2 cellular contexts compared by ENCODE assay signal in genomic region chr5:178637356-178638069, GRCh38.
TF ChIP-seq lines count a peak whose summit lies in the region.

No MANE protein-coding gene starts in this region.

TF ChIP-seq in GM12891, 5 proteins besides CTCF, POLR2A, EP300 and RAD21:
- peak; percentile 67 for TF ChIP-seq SPI1 (IDR thresholded peaks at IDR 0.05; ENCODE audit: low read depth, low read length)
- no peak for TF ChIP-seq PAX5 (IDR thresholded peaks at IDR 0.05; ENCODE audit: insufficient read depth, low read length, severe bottlenecking)

TF ChIP-seq in GM12878, 131 proteins besides CTCF, POLR2A, EP300 and RAD21:
- TF ChIP-seq CHD1 (IDR thresholded peaks at IDR 0.05; ENCODE audit: low read depth, low read length) = no peak
- TF ChIP-seq SPI1 (IDR thresholded peaks at IDR 0.05; ENCODE audit: borderline replicate concordance, insufficient read depth, low read depth, low read length) = peak; percentile 33; the same call in 1 of the 2 replicates
- TF ChIP-seq, protein P1, sequence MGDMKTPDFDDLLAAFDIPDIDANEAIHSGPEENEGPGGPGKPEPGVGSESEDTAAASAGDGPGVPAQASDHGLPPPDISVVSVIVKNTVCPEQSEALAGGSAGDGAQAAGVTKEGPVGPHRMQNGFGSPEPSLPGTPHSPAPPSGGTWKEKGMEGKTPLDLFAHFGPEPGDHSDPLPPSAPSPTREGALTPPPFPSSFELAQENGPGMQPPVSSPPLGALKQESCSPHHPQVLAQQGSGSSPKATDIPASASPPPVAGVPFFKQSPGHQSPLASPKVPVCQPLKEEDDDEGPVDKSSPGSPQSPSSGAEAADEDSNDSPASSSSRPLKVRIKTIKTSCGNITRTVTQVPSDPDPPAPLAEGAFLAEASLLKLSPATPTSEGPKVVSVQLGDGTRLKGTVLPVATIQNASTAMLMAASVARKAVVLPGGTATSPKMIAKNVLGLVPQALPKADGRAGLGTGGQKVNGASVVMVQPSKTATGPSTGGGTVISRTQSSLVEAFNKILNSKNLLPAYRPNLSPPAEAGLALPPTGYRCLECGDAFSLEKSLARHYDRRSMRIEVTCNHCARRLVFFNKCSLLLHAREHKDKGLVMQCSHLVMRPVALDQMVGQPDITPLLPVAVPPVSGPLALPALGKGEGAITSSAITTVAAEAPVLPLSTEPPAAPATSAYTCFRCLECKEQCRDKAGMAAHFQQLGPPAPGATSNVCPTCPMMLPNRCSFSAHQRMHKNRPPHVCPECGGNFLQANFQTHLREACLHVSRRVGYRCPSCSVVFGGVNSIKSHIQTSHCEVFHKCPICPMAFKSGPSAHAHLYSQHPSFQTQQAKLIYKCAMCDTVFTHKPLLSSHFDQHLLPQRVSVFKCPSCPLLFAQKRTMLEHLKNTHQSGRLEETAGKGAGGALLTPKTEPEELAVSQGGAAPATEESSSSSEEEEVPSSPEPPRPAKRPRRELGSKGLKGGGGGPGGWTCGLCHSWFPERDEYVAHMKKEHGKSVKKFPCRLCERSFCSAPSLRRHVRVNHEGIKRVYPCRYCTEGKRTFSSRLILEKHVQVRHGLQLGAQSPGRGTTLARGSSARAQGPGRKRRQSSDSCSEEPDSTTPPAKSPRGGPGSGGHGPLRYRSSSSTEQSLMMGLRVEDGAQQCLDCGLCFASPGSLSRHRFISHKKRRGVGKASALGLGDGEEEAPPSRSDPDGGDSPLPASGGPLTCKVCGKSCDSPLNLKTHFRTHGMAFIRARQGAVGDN (IDR thresholded peaks at IDR 0.05) = peak; percentile 38; the same call in 1 of the 2 replicates
- peak in 1 of 2 experiments; percentile 32; a peak in 1 of 4 replicates for TF ChIP-seq BHLHE40 (IDR thresholded peaks at IDR 0.05; ENCODE audit: borderline replicate concordance in 1 of 2, low read depth in 2 of 2, low read length in 1 of 2)
- TF ChIP-seq, protein P2, sequence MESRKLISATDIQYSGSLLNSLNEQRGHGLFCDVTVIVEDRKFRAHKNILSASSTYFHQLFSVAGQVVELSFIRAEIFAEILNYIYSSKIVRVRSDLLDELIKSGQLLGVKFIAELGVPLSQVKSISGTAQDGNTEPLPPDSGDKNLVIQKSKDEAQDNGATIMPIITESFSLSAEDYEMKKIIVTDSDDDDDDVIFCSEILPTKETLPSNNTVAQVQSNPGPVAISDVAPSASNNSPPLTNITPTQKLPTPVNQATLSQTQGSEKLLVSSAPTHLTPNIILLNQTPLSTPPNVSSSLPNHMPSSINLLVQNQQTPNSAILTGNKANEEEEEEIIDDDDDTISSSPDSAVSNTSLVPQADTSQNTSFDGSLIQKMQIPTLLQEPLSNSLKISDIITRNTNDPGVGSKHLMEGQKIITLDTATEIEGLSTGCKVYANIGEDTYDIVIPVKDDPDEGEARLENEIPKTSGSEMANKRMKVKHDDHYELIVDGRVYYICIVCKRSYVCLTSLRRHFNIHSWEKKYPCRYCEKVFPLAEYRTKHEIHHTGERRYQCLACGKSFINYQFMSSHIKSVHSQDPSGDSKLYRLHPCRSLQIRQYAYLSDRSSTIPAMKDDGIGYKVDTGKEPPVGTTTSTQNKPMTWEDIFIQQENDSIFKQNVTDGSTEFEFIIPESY (IDR thresholded peaks at IDR 0.05) = no peak
- TF ChIP-seq BRCA1 (IDR thresholded peaks at IDR 0.05; ENCODE audit: low read depth, low read length) = no peak
- TF ChIP-seq POLR2AphosphoS2 (IDR thresholded peaks at IDR 0.05; ENCODE audit: low read depth, low read length) = no peak
- no peak for TF ChIP-seq NRF1 (conservative IDR thresholded peaks at IDR 0.05; ENCODE audit: low read depth, low read length)
